Comparison of ENCODE assay signal across 21 cellular contexts in genomic region chr4:123291329-123291728, GRCh38.
"Had no signal": no experiment of that assay in that cellular context is flagged by ENCODE, and none has a peak within 500 bp of the region (broad histone marks: within the 10 kb centered on the region; RNA-seq: fewer than 3 reads in every experiment).

No MANE protein-coding gene starts in this region.

- ATAC-seq: activated CD4-positive, CD25-positive, alpha-beta regulatory T cell treated with anti-CD3 and anti-CD28 coated beads, Interleukin-2, amount 50 U/mL, for 24 hours; natural killer cell treated with Interleukin-12 subunit alpha and Interleukin-12 subunit beta and Interleukin-15 and Interleukin-18, amount 100 ng/mL, for 72 hours; psoas muscle; stimulated activated naive CD8-positive, alpha-beta T cell treated with anti-CD3 and anti-CD28 coated beads, Interleukin-15, Interleukin-2, amounts not matched to agents 100 U/mL and 50 U/mL, for 24 hours; upper lobe of right lung had no signal

- H3K9me3 ChIP-seq: thyroid gland had no signal

- H3K27me3 Mint-ChIP-seq: activated CD4-positive, alpha-beta memory T cell treated with anti-CD3 and anti-CD28 coated beads, Interleukin-2, amount 10 ng/mL, durations not matched to agents 7 days and 5 days; activated CD4-positive, alpha-beta T cell treated with anti-CD3 and anti-CD28 coated beads, Interleukin-2, amount 10 ng/mL, durations not matched to agents 24 days and 14 days; activated naive CD4-positive, alpha-beta T cell treated with anti-CD3 and anti-CD28 coated beads, Interleukin-2, amount 50 U/mL, for 24 hours had no signal

- H3K4me3 ChIP-seq: ascending aorta, colonic mucosa, left ventricle myocardium inferior, psoas muscle, right atrium auricular region, thyroid gland, upper lobe of right lung had no signal

- H3K4me1 Mint-ChIP-seq: activated CD4-positive, alpha-beta memory T cell treated with anti-CD3 and anti-CD28 coated beads, Interleukin-2, amount 10 ng/mL, durations not matched to agents 7 days and 5 days; activated CD4-positive, alpha-beta T cell treated with anti-CD3 and anti-CD28 coated beads, Interleukin-2, amount 10 ng/mL, durations not matched to agents 24 days and 14 days; mesothelial cell of epicardium had no signal

- H3K27ac Mint-ChIP-seq: activated CD4-positive, alpha-beta memory T cell treated with anti-CD3 and anti-CD28 coated beads, Interleukin-2, amount 10 ng/mL, durations not matched to agents 7 days and 5 days; activated CD4-positive, alpha-beta T cell treated with anti-CD3 and anti-CD28 coated beads, Interleukin-2, amount 10 ng/mL, durations not matched to agents 24 days and 14 days; activated naive CD4-positive, alpha-beta T cell treated with anti-CD3 and anti-CD28 coated beads, Interleukin-2, amount 50 U/mL, for 24 hours; mesothelial cell of epicardium; natural killer cell treated with Interleukin-12 subunit alpha and Interleukin-12 subunit beta and Interleukin-15 and Interleukin-18, amount 100 ng/mL, for 72 hours had no signal

- H3K4me3 Mint-ChIP-seq: activated CD4-positive, alpha-beta memory T cell treated with anti-CD3 and anti-CD28 coated beads, Interleukin-2, amount 10 ng/mL, durations not matched to agents 7 days and 5 days; activated CD4-positive, alpha-beta T cell treated with anti-CD3 and anti-CD28 coated beads, Interleukin-2, amount 10 ng/mL, durations not matched to agents 24 days and 14 days; activated naive CD4-positive, alpha-beta T cell treated with anti-CD3 and anti-CD28 coated beads, Interleukin-2, amount 50 U/mL, for 24 hours; mesothelial cell of epicardium; natural killer cell treated with Interleukin-12 subunit alpha and Interleukin-12 subunit beta and Interleukin-15 and Interleukin-18, amount 100 ng/mL, for 72 hours had no signal

- H3K36me3 ChIP-seq: ascending aorta, colonic mucosa, right atrium auricular region, thyroid gland, upper lobe of right lung had no signal

- DNase-seq: activated CD4-positive, alpha-beta memory T cell treated with anti-CD3 and anti-CD28 coated beads, Interleukin-2, amount 10 ng/mL, durations not matched to agents 7 days and 5 days; activated CD4-positive, alpha-beta T cell treated with anti-CD3 and anti-CD28 coated beads, Interleukin-2, amount 10 ng/mL, durations not matched to agents 24 days and 14 days; activated effector memory CD4-positive, alpha-beta T cell treated with anti-CD3 and anti-CD28 coated beads, Interleukin-2, amount 50 U/mL, for 16 hours; activated T-cell treated with anti-CD3 and anti-CD28 coated beads for 4 hours; colonic mucosa; foreskin melanocyte; hypothalamus; left ventricle myocardium inferior; mammary epithelial cell; psoas muscle; stimulated activated CD4-positive, alpha-beta T cell treated with anti-CD3 and anti-CD28 coated beads, Interleukin-4, amount 100 ng/mL, for 24 hours; stimulated activated naive CD8-positive, alpha-beta T cell treated with anti-CD3 and anti-CD28 coated beads, Interleukin-15, Interleukin-2, amounts not matched to agents 100 U/mL and 50 U/mL, for 24 hours; T-helper 2 cell; thyroid gland; upper lobe of right lung had no signal

- H3K4me1 ChIP-seq: ascending aorta, colonic mucosa, left ventricle myocardium inferior, psoas muscle, right atrium auricular region, thyroid gland, upper lobe of right lung had no signal

- H3K27ac ChIP-seq: ascending aorta, colonic mucosa, left ventricle myocardium inferior, psoas muscle, right atrium auricular region, thyroid gland, upper lobe of right lung had no signal

- H3K27me3 ChIP-seq: ascending aorta, colonic mucosa, right atrium auricular region, thyroid gland, upper lobe of right lung had no signal
